In the genomic region with DNA sequence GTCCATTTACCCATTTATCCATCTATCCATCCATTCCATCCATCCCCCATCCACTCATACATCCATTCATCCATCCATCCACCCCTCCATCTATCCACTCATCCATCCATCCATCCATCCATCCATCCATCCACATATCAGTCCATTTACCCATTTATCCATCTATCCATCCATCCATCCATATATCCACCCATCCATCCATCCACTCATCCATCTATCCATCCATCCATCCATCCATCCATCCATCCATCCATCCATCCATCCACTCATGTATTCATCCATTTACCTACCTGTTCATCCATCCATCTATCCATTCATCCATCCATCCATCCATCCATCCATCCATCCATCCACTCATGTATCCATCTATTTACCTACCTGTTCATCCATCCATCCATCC, we compare ENCODE assay signal across 7 cellular contexts.
A peak's percentile ranks its signal among the peaks of the same experiment; 100 is the strongest.
DNase-seq lines count a peak whose midpoint lies in the region; ATAC-seq, FAIRE-seq and TF ChIP-seq lines count a peak whose summit lies in the region.
"Not testable (repeated sequence)": the region's sequence is repeated elsewhere in the genome, so short reads cannot be mapped to it uniquely, and the experiment has no call there.

No MANE protein-coding gene starts in this region.

- peaks cover 59% of the 10 kb centered on the region for H3K36me3 Mint-ChIP-seq in T-helper 2 cell treated with Interferon-gamma antibody and Interleukin-4, amounts not matched to agents 5 μg/mL and 100 μg/mL, for 36 hours (ENCODE audit: low read depth)
- H3K36me3 Mint-ChIP-seq in activated T-helper 17 cell treated with anti-CD3 and anti-CD28 coated beads, Interleukin-2, amount 50 U/mL, for 72 hours (ENCODE audit: low read depth) = peaks cover 82% of the 10 kb centered on the region
- H3K36me3 Mint-ChIP-seq in immature natural killer cell = peaks cover 4 to 42% (median 20%) of the 10 kb centered on the region in 3 donors
- peaks cover 73% of the 10 kb centered on the region for H3K36me3 Mint-ChIP-seq in stimulated activated effector memory CD8-positive, alpha-beta T cell treated with anti-CD3 and anti-CD28 coated beads, Interleukin-12 subunit alpha, Interleukin-12 subunit beta, amount 100 ng/mL, for 72 hours

- H3K4me1 Mint-ChIP-seq in T-helper 2 cell treated with Interferon-gamma antibody and Interleukin-4, amounts not matched to agents 5 μg/mL and 100 μg/mL, for 36 hours (ENCODE audit: low read depth) = not testable (repeated sequence)
- H3K4me1 Mint-ChIP-seq in activated T-helper 17 cell treated with anti-CD3 and anti-CD28 coated beads, Interleukin-2, amount 50 U/mL, for 72 hours = peaks cover 33% of the 10 kb centered on the region
- peaks cover 80 to 99% of the 10 kb centered on the region in 2 donors for H3K4me1 Mint-ChIP-seq in immature natural killer cell
- H3K4me1 Mint-ChIP-seq in stimulated activated effector memory CD8-positive, alpha-beta T cell treated with anti-CD3 and anti-CD28 coated beads, Interleukin-12 subunit alpha, Interleukin-12 subunit beta, amount 100 ng/mL, for 72 hours = peaks cover 67% of the 10 kb centered on the region

- not testable (repeated sequence) for ATAC-seq in activated T-helper 17 cell treated with anti-CD3 and anti-CD28 coated beads, Interleukin-2, amount 50 U/mL, for 72 hours (replicated peaks); stimulated activated effector memory CD8-positive, alpha-beta T cell treated with anti-CD3 and anti-CD28 coated beads, Interleukin-12 subunit alpha, Interleukin-12 subunit beta, amount 100 ng/mL, for 72 hours

- peak overlapping the region; percentile 1 for H3K27ac Mint-ChIP-seq in T-helper 2 cell treated with Interferon-gamma antibody and Interleukin-4, amounts not matched to agents 5 μg/mL and 100 μg/mL, for 36 hours
- peak overlapping the region; percentile 65 for H3K27ac Mint-ChIP-seq in activated T-helper 17 cell treated with anti-CD3 and anti-CD28 coated beads, Interleukin-2, amount 50 U/mL, for 72 hours
- peak overlapping the region in 4 of 6 donors; percentile 65 to 92 (median 82) for H3K27ac Mint-ChIP-seq in immature natural killer cell
- H3K27ac Mint-ChIP-seq in stimulated activated effector memory CD8-positive, alpha-beta T cell treated with anti-CD3 and anti-CD28 coated beads, Interleukin-12 subunit alpha, Interleukin-12 subunit beta, amount 100 ng/mL, for 72 hours = peak overlapping the region; percentile 91

- not testable (repeated sequence) for DNase-seq in D721Med (ENCODE audit: insufficient read length, low spot score); T-helper 2 cell treated with Interferon-gamma antibody and Interleukin-4, amounts not matched to agents 5 μg/mL and 100 μg/mL, for 36 hours (ENCODE audit: low spot score); immature natural killer cell; stimulated activated effector memory CD8-positive, alpha-beta T cell treated with anti-CD3 and anti-CD28 coated beads, Interleukin-12 subunit alpha, Interleukin-12 subunit beta, amount 100 ng/mL, for 72 hours (ENCODE audit: low spot score in 2 of 2); urothelium cell line (ENCODE audit: low spot score)

- FAIRE-seq in D721Med (lab: Jason Lieb, UNC) = peak; percentile 16
- FAIRE-seq in urothelium cell line (lab: Jason Lieb, UNC) = peak; percentile 85

- H3K9me3 Mint-ChIP-seq in T-helper 2 cell treated with Interferon-gamma antibody and Interleukin-4, amounts not matched to agents 5 μg/mL and 100 μg/mL, for 36 hours; activated T-helper 17 cell treated with anti-CD3 and anti-CD28 coated beads, Interleukin-2, amount 50 U/mL, for 72 hours; immature natural killer cell; stimulated activated effector memory CD8-positive, alpha-beta T cell treated with anti-CD3 and anti-CD28 coated beads, Interleukin-12 subunit alpha, Interleukin-12 subunit beta, amount 100 ng/mL, for 72 hours: not testable (repeated sequence)

- H3K4me3 Mint-ChIP-seq in T-helper 2 cell treated with Interferon-gamma antibody and Interleukin-4, amounts not matched to agents 5 μg/mL and 100 μg/mL, for 36 hours; activated T-helper 17 cell treated with anti-CD3 and anti-CD28 coated beads, Interleukin-2, amount 50 U/mL, for 72 hours; stimulated activated effector memory CD8-positive, alpha-beta T cell treated with anti-CD3 and anti-CD28 coated beads, Interleukin-12 subunit alpha, Interleukin-12 subunit beta, amount 100 ng/mL, for 72 hours: not testable (repeated sequence)
- H3K4me3 Mint-ChIP-seq in immature natural killer cell = peak overlapping the region in 3 of 5 donors; percentile 56 to 75 (median 63)

- H3K27me3 Mint-ChIP-seq in T-helper 2 cell treated with Interferon-gamma antibody and Interleukin-4, amounts not matched to agents 5 μg/mL and 100 μg/mL, for 36 hours (ENCODE audit: low read depth); activated T-helper 17 cell treated with anti-CD3 and anti-CD28 coated beads, Interleukin-2, amount 50 U/mL, for 72 hours: not testable (repeated sequence)
- H3K27me3 Mint-ChIP-seq in immature natural killer cell (ENCODE audit: low read depth in 3 of 3) = peaks cover 0 to 40% (median 25%) of the 10 kb centered on the region in 3 donors

- H3K27ac ChIP-seq in cingulate gyrus (ENCODE audit: low read depth, low read length) = peak overlapping the region; percentile 97

- not testable (repeated sequence) for TF ChIP-seq CTCF in D721Med (IDR thresholded peaks at IDR 0.05; ENCODE audit: insufficient read depth, missing control alignments)

Comparison
In these comparisons a context has a peak if more than half of its experiments do, and no peak if none do; other contexts are left out.
1. H3K27ac Mint-ChIP-seq: peak in every context shown above with its lines; median percentile 91 in stimulated activated effector memory CD8-positive, alpha-beta T cell treated with anti-CD3 and anti-CD28 coated beads, Interleukin-12 subunit alpha, Interleukin-12 subunit beta, amount 100 ng/mL, for 72 hours; 82 in immature natural killer cell; 65 in activated T-helper 17 cell treated with anti-CD3 and anti-CD28 coated beads, Interleukin-2, amount 50 U/mL, for 72 hours; 1 in T-helper 2 cell treated with Interferon-gamma antibody and Interleukin-4, amounts not matched to agents 5 μg/mL and 100 μg/mL, for 36 hours.